31 cellular contexts compared by ENCODE assay signal in the genomic region with DNA sequence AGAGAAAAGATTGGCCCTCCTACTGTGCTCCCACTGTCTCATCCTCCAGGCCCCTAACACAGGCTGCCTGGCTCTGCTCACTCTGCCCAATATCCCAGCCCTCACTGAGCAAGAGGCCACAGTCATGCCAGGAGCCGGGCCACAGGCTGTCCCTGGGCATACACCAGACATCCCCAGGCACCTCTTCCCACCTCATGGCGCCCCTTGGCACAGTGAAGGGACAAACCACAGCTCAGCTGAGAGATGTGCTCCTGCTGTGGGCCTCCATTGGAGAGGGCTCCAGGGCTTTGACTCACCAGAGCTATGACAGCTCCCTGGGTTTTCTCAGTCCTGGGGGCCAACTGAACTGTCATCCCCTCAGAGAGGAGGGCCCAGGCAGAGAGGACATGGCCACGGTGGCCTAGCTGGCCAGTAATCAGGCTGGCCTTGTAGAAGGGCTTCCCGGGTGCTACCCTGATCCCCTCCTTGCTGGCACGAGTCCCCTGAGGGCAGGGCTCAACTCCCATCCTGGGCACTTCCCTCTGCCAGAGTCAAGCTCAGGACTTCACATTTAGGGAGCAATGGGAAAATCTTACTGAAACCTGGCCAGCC.
DNase-seq lines count a peak whose midpoint lies in the region; ATAC-seq and TF ChIP-seq lines count a peak whose summit lies in the region.
"Had no signal": no experiment of that assay in that cellular context is flagged by ENCODE, and none has a peak within 500 bp of the region (broad histone marks: within the 10 kb centered on the region; RNA-seq: fewer than 3 reads in every experiment).

No MANE protein-coding gene starts in this region.

- H3K4me1 ChIP-seq in osteoblast (ENCODE audit: insufficient read depth, low read length) = no peaks in the 10 kb centered on the region
- no peaks in the 10 kb centered on the region for H3K4me1 ChIP-seq in upper lobe of right lung
- H3K4me1 ChIP-seq: A549; BE2C; BLaER1; BLaER1 treated with 17β-estradiol and CSF1 and Interleukin-3, amounts not matched to agents 10 nM and 100 nM; Caco-2 had no signal

- no peaks in the 10 kb centered on the region for H3K79me2 ChIP-seq in osteoblast (ENCODE audit: insufficient read depth, low read length)

- H2AFZ ChIP-seq in osteoblast (ENCODE audit: low read length) = no peak overlapping the region

- H4K20me1 ChIP-seq in osteoblast (ENCODE audit: insufficient read depth, low read length) = no peaks in the 10 kb centered on the region
- H4K20me1 ChIP-seq: BLaER1; BLaER1 treated with 17β-estradiol and CSF1 and Interleukin-3, amounts not matched to agents 10 nM and 100 nM had no signal

- no peak overlapping the region for H3K4me2 ChIP-seq in osteoblast (ENCODE audit: insufficient read depth, low read length)
- H3K4me2 ChIP-seq: A549; BLaER1; BLaER1 treated with 17β-estradiol and CSF1 and Interleukin-3, amounts not matched to agents 10 nM and 100 nM had no signal

- intact Hi-C loops in upper lobe of right lung (cut with DNase I) (no loop called here), dorsolateral prefrontal cortex (cut with DNase I) (no loop called here)

- TF ChIP-seq CTCF in GM13976 (IDR thresholded peaks at IDR 0.05; ENCODE audit: borderline replicate concordance, control extremely low read depth, extremely low read depth, insufficient read depth, missing control alignments) (no peak), osteoblast (IDR thresholded peaks at IDR 0.05; ENCODE audit: extremely low read depth, low read depth, low read length) (no peak), upper lobe of right lung (IDR thresholded peaks at IDR 0.05) (no peak), dorsolateral prefrontal cortex (IDR thresholded peaks at IDR 0.05 in 54 of 56, conservative IDR thresholded peaks at IDR 0.05 in 2 of 56; ENCODE audit: low read depth in 1 of 56, partially characterized antibody in 56 of 56) (no peak)

- ATAC-seq in upper lobe of right lung = no peak
- ATAC-seq: A549; CD8-positive, alpha-beta T cell had no signal

- H3K27me3 ChIP-seq in osteoblast (ENCODE audit: insufficient read depth, low read length) (no peaks in the 10 kb centered on the region), upper lobe of right lung (no peaks in the 10 kb centered on the region), dorsolateral prefrontal cortex (peaks cover 0 to 55% (median 10%) of the 10 kb centered on the region in 45 donors)
- H3K27me3 ChIP-seq: BE2C; BLaER1; BLaER1 treated with 17β-estradiol and CSF1 and Interleukin-3, amounts not matched to agents 10 nM and 100 nM had no signal

- in situ Hi-C loops in GM13976 (cut with MboI; ENCODE audit: low sequenced_read_pairs, unreplicated experiment) = no loop called here

- no peaks in the 10 kb centered on the region for H3K36me3 ChIP-seq in osteoblast (ENCODE audit: insufficient read depth, low read length)
- H3K36me3 ChIP-seq in upper lobe of right lung = no peaks in the 10 kb centered on the region
- H3K36me3 ChIP-seq: BE2C; BLaER1; BLaER1 treated with 17β-estradiol and CSF1 and Interleukin-3, amounts not matched to agents 10 nM and 100 nM had no signal

- H3K27ac ChIP-seq in osteoblast (ENCODE audit: low read depth, low read length) (no peak overlapping the region), upper lobe of right lung (no peak overlapping the region), dorsolateral prefrontal cortex (no peak overlapping the region)
- H3K27ac ChIP-seq: 22Rv1; A549; BLaER1; BLaER1 treated with 17β-estradiol and CSF1 and Interleukin-3, amounts not matched to agents 10 nM and 100 nM; C4-2B had no signal

- peak; percentile 13 for DNase-seq in GM13976 (ENCODE audit: low spot score)
- peak; percentile 31 for DNase-seq in osteoblast (ENCODE audit: insufficient read length, low spot score, missing footprints)
- DNase-seq in upper lobe of right lung = peak; percentile 52
- no peak for DNase-seq in dorsolateral prefrontal cortex
- no peak for DNase-seq in pons (ENCODE audit: low spot score)
- DNase-seq in NCI-H187 (lab: John Stamatoyannopoulos, UW) = no peak
- DNase-seq: 8988T; ACHN; AML-193; BE2C; C1 segment of cervical spinal cord; Calu3; CD4-positive, alpha-beta memory T cell; CD4-positive, alpha-beta T cell; CD4-positive, CD25-positive, alpha-beta regulatory T cell; CD8-positive, alpha-beta memory T cell; CD8-positive, alpha-beta T cell; COR-L47; DMS 273 treated with DMSO at 0.1 percent for 48 hours; DMS153; DMS53; DMS79; DMS79 treated with DMSO at 0.1 percent for 48 hours; DND-41; EL had no signal

- H3K9me3 ChIP-seq in osteoblast (ENCODE audit: low read depth, low read length) (peaks cover 3% of the 10 kb centered on the region), upper lobe of right lung (no peaks in the 10 kb centered on the region)
- H3K9me3 ChIP-seq: A549 had no signal

- H3K4me3 ChIP-seq in osteoblast (ENCODE audit: insufficient read depth, low read length) = no peak overlapping the region
- H3K4me3 ChIP-seq in upper lobe of right lung = no peak overlapping the region
- H3K4me3 ChIP-seq in dorsolateral prefrontal cortex = no peak overlapping the region
- H3K4me3 ChIP-seq: A549; BLaER1; BLaER1 treated with 17β-estradiol and CSF1 and Interleukin-3, amounts not matched to agents 10 nM and 100 nM had no signal

Comparison
In these comparisons a context has a peak if more than half of its experiments do, and no peak if none do; other contexts are left out.
1. DNase-seq: peak in GM13976 (single experiment), osteoblast (single experiment) and upper lobe of right lung (single experiment); none in dorsolateral prefrontal cortex (0 of 10), pons (single experiment) and NCI-H187 (0 of 2).